Comparison of ENCODE assay signal across 13 cellular contexts in the genomic region with DNA sequence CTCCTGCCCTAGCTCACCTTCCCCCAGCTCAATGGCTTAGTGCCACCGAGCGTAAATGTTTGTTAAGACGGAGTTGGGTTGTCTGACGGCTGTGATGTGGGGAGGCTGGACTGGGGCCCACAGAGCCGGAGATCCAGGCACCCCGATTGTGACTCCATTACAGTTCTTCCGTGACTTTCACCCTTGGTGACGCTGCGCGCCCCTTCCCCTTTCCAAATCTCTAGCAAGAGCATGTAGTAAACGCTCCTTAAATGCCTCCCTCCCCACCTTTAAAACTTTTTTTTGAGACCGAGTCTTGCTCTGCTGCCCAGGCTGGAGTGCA. TPM values are rescaled to one million over a fixed set of nuclear protein-coding genes. Genes with fewer than 3 reads are reported as not detected.
DNase-seq lines count a peak whose midpoint lies in the region; ATAC-seq, FAIRE-seq and TF ChIP-seq lines count a peak whose summit lies in the region.
"Had no signal": no experiment of that assay in that cellular context is flagged by ENCODE, and none has a peak within 500 bp of the region (broad histone marks: within the 10 kb centered on the region; RNA-seq: fewer than 3 reads in every experiment).

No MANE protein-coding gene starts in this region.

- no peaks in the 10 kb centered on the region for H3K36me3 ChIP-seq in SK-N-SH (replicated peaks in 1 of 2; ENCODE audit: control insufficient read depth in 1 of 2, insufficient read depth in 2 of 2, low read length in 1 of 2)
- H3K36me3 ChIP-seq in hepatocyte (replicated peaks; ENCODE audit: insufficient read depth, low read depth), result no peaks in the 10 kb centered on the region
- no peaks in the 10 kb centered on the region for H3K36me3 ChIP-seq in stomach

- H3K9ac ChIP-seq in SK-N-SH, result no peak overlapping the region

- H2AFZ ChIP-seq in SK-N-SH (ENCODE audit: low read depth), result no peak overlapping the region
- no peak overlapping the region for H2AFZ ChIP-seq in hepatocyte

- CTCF ChIA-PET in SK-N-SH (lab: Yijun Ruan, JAX), result interaction anchor here (1.0 to 3.7 kb wide), 4 partner anchors 12 to 211 kb away, joined by 3 to 23 read pairs (median 4); no protein-coding TSS in a partner anchor
- CTCF ChIA-PET in activated B cell treated with CpG ODN at 0.5 μM for 24 hours (lab: Charles Lee), result no interaction called here

- TF ChIP-seq CTCF in SK-N-SH (IDR thresholded peaks at IDR 0.05) (no peak), activated B cell treated with CpG ODN at 0.5 μM for 24 hours (IDR thresholded peaks at IDR 0.05) (no peak), hepatocyte (IDR thresholded peaks at IDR 0.05; ENCODE audit: poor library complexity) (no peak), retinal pigment epithelial cell (conservative IDR thresholded peaks at IDR 0.05; ENCODE audit: low read depth, low read length) (no peak), D721Med (IDR thresholded peaks at IDR 0.05; ENCODE audit: insufficient read depth, missing control alignments) (no peak), stomach (IDR thresholded peaks at IDR 0.05) (no peak)

- H3K4me3 Mint-ChIP-seq in activated B cell treated with CpG ODN at 0.5 μM for 24 hours, result peak overlapping the region; percentile 66

- peaks cover 12% of the 10 kb centered on the region for H3K4me1 Mint-ChIP-seq in activated B cell treated with CpG ODN at 0.5 μM for 24 hours

- no peak overlapping the region for H3K27ac Mint-ChIP-seq in activated B cell treated with CpG ODN at 0.5 μM for 24 hours

- H3K27me3 ChIP-seq in SK-N-SH (ENCODE audit: insufficient read depth) (no peaks in the 10 kb centered on the region), hepatocyte (no peaks in the 10 kb centered on the region), stomach (peaks cover 0 to 46% (median 6%) of the 10 kb centered on the region in 3 donors)

- no peak for TF ChIP-seq POLR2A in stomach (IDR thresholded peaks at IDR 0.05)

- H3K27ac ChIP-seq in SK-N-SH (ENCODE audit: low read depth in 2 of 2, low read length in 1 of 2) (no peak overlapping the region), hepatocyte (peak overlapping the region; percentile 85), stomach (no peak overlapping the region)

- no peaks in the 10 kb centered on the region for H3K36me3 Mint-ChIP-seq in activated B cell treated with CpG ODN at 0.5 μM for 24 hours (ENCODE audit: low read depth)

- H3F3A ChIP-seq in SK-N-SH (replicated peaks; ENCODE audit: insufficient read depth), result no peaks in the 10 kb centered on the region

- no peak for ATAC-seq in SK-N-SH treated with all-trans-retinoic acid at 6 μM for 48 hours
- no peak for ATAC-seq in activated B cell treated with CpG ODN at 0.5 μM for 24 hours (ENCODE audit: low read depth)

- H4K20me1 ChIP-seq in SK-N-SH (ENCODE audit: insufficient read depth), result no peaks in the 10 kb centered on the region
- H4K20me1 ChIP-seq in hepatocyte (ENCODE audit: insufficient read depth, poor library complexity, severe bottlenecking), result no peaks in the 10 kb centered on the region

- no peak for FAIRE-seq in D721Med (lab: Jason Lieb, UNC)

- H3K27me3 Mint-ChIP-seq in activated B cell treated with CpG ODN at 0.5 μM for 24 hours, result peaks cover 5% of the 10 kb centered on the region

- 77% methylated on average over 12 of the region's 12 CpGs for WGBS in SK-N-SH (ENCODE audit: low lambda C conversion rate)
- 66% methylated on average over 12 of the region's 12 CpGs for WGBS in hepatocyte (ENCODE audit: low lambda C conversion rate, missing lambda C conversion rate)
- 28 to 43% (median 41%) methylated on average over 12 of the region's 12 CpGs for WGBS in stomach, 5 donors

- no peaks in the 10 kb centered on the region for H3K9me3 ChIP-seq in SK-N-SH
- no peaks in the 10 kb centered on the region for H3K9me3 ChIP-seq in hepatocyte (ENCODE audit: low read depth)
- no peaks in the 10 kb centered on the region for H3K9me3 ChIP-seq in stomach

- no peaks in the 10 kb centered on the region for H3K9me2 ChIP-seq in SK-N-SH
- no peaks in the 10 kb centered on the region for H3K9me2 ChIP-seq in hepatocyte (replicated peaks; ENCODE audit: insufficient read depth)

- POLR2A ChIA-PET in SK-N-SH (lab: Yijun Ruan, JAX), result interaction anchor here (0.9 to 1.4 kb wide), 2 partner anchors 20 to 36 kb away, joined by 3 to 5 read pairs; no protein-coding TSS in a partner anchor
- POLR2A ChIA-PET in activated B cell treated with CpG ODN at 0.5 μM for 24 hours (lab: Charles Lee), result interaction anchor here (1.9 kb wide), 1 partner anchor 18 kb away, joined by 5 read pairs; no protein-coding TSS in a partner anchor

- TF ChIP-seq RAD21 in SK-N-SH (IDR thresholded peaks at IDR 0.05; ENCODE audit: low read length), result no peak

- H3K79me2 ChIP-seq in SK-N-SH (ENCODE audit: insufficient read depth), result no peaks in the 10 kb centered on the region
- H3K79me2 ChIP-seq in hepatocyte, result peaks cover 15% of the 10 kb centered on the region

- intact Hi-C loops in activated B cell treated with CpG ODN at 0.5 μM for 24 hours (cut with micrococcal nuclease), result no loop called here
- intact Hi-C loops in stomach (cut with DNase I; ENCODE audit: low total_unique reads), result no loop called here

- H3K9me3 Mint-ChIP-seq in activated B cell treated with CpG ODN at 0.5 μM for 24 hours, result no peaks in the 10 kb centered on the region

- peak overlapping the region; percentile 91 for H3K4me2 ChIP-seq in SK-N-SH
- peak overlapping the region; percentile 78 for H3K4me2 ChIP-seq in hepatocyte

- H3K4me1 ChIP-seq in SK-N-SH (ENCODE audit: control insufficient read depth in 1 of 2, insufficient read depth in 2 of 2, low read depth in 1 of 2, low read length in 1 of 2) (peaks cover 5 to 18% of the 10 kb centered on the region in 2 experiments; a peak in 2 of 4 replicates), hepatocyte (ENCODE audit: insufficient read depth) (peaks cover 21% of the 10 kb centered on the region), stomach (peaks cover 18 to 33% (median 31%) of the 10 kb centered on the region in 4 donors)

- H3K4me3 ChIP-seq in SK-N-SH (ENCODE audit: low read depth in 2 of 2, low read length in 1 of 2) (peak overlapping the region; percentile 62 to 66; a peak in 3 of 4 replicates), hepatocyte (peak overlapping the region; percentile 23), retinal pigment epithelial cell (ENCODE audit: low read length) (peak overlapping the region; percentile 47), stomach (peak overlapping the region in 2 of 4 donors; percentile 54 to 75)

- DNase-seq in SK-N-SH (no peak), activated B cell treated with CpG ODN at 0.5 μM for 24 hours (no peak), hepatocyte (ENCODE audit: low spot score) (no peak), retinal pigment epithelial cell (ENCODE audit: low read depth) (no peak), D721Med (ENCODE audit: insufficient read length, low spot score) (no peak), DMS 273 (lab: John Stamatoyannopoulos, UW; ENCODE audit: unreplicated experiment) (no peak), stomach (no peak)
- DNase-seq: 8988T, activated gamma-delta T cell treated with Interleukin-2 at 50 U/mL for 16 hours, foreskin fibroblast, NCI-H146 had no signal

- TF ChIP-seq EP300 in SK-N-SH (IDR thresholded peaks at IDR 0.05; ENCODE audit: borderline replicate concordance in 1 of 2, low read depth in 1 of 2, low read length in 1 of 2) (no peak), stomach (IDR thresholded peaks at IDR 0.05) (no peak)

TF ChIP-seq in SK-N-SH, 30 proteins besides CTCF, POLR2A, EP300 and RAD21 (continues in another document):
- TF ChIP-seq FOXM1 (IDR thresholded peaks at IDR 0.05; ENCODE audit: low read depth) (no peak), NFIC (IDR thresholded peaks at IDR 0.05; ENCODE audit: borderline replicate concordance) (no peak)

TF ChIP-seq in SK-N-SH treated with all-trans-retinoic acid at 6 μM for 48 hours, 23 proteins besides CTCF, POLR2A, EP300 and RAD21 (continues in another document):
- TF ChIP-seq ARNTL (CRISPR knock-in tag; IDR thresholded peaks at IDR 0.05; ENCODE audit: borderline replicate concordance, low read depth), result no peak
- no peak for TF ChIP-seq RARB (CRISPR knock-in tag; IDR thresholded peaks at IDR 0.05)

RNA-seq across cellular contexts. Expression of a gene that starts 0.8 kb away (rescaled TPM):
- polyA plus RNA-seq in SK-N-SH (2012; rRNA removed) (6.8 and 9.1 TPM in 2 replicates), hepatocyte (179 and 218 TPM in 2 replicates), stomach (10 to 100 TPM in 1 of 3 donors, 1 to 10 TPM in 2; 3.5 to 10.1 (median 6.1) TPM)
- 4.0 and 5.0 TPM in 2 replicates for polyA plus RNA-seq in SK-N-SH (2012; cell fraction: cytosol; rRNA removed)
- polyA plus RNA-seq in SK-N-SH (2012; cell fraction: nucleus; rRNA removed), result 5.8 and 6.7 TPM in 2 replicates
- total RNA-seq in activated B cell treated with CpG ODN at 0.5 μM for 24 hours (1.1 and 1.5 TPM in 2 replicates), hepatocyte (80.8 and 88.9 TPM in 2 replicates), stomach (10 to 100 TPM in 1 of 5 donors, 1 to 10 TPM in 1, not detected in 3; 3.7 to 24.3 TPM)

RNA-seq across cellular contexts. Expression of a gene that starts 1.7 kb away (rescaled TPM):
- polyA plus RNA-seq in SK-N-SH (2012; rRNA removed) (5.8 and 6.6 TPM in 2 replicates), hepatocyte (9.6 and 16.2 TPM in 2 replicates), stomach (1 to 10 TPM; 2.7 to 5.0 (median 3.2) TPM)
- polyA plus RNA-seq in SK-N-SH (2012; cell fraction: cytosol; rRNA removed), result 1.1 and 1.5 TPM in 2 replicates
- polyA plus RNA-seq in SK-N-SH (2012; cell fraction: nucleus; rRNA removed), result 69.2 and 138 TPM in 2 replicates
- total RNA-seq in activated B cell treated with CpG ODN at 0.5 μM for 24 hours (1.2 and 1.3 TPM in 2 replicates), hepatocyte (2.8 and 7.7 TPM in 2 replicates), stomach (10 to 100 TPM in 2 of 5 donors, 1 to 10 TPM in 1, not detected in 2; 1.7 to 26.8 (median 19.7) TPM)

RNA-seq across cellular contexts. Expression of a gene that starts 12.8 kb away (rescaled TPM):
- 23.4 and 25.3 TPM in 2 replicates for polyA plus RNA-seq in SK-N-SH (2012; rRNA removed)
- polyA plus RNA-seq in SK-N-SH (2012; cell fraction: cytosol; rRNA removed), result 11.5 and 20.3 TPM in 2 replicates
- polyA plus RNA-seq in SK-N-SH (2012; cell fraction: nucleus; rRNA removed), result 27.2 and 30.6 TPM in 2 replicates
- total RNA-seq in activated B cell treated with CpG ODN at 0.5 μM for 24 hours, result 42.8 and 55.7 TPM in 2 replicates
- total RNA-seq in hepatocyte, result 36.3 and 36.4 TPM in 2 replicates
- 43.6 and 65.0 TPM in 2 replicates for polyA plus RNA-seq in hepatocyte
- 10 to 100 TPM in 4 of 5 donors, 1 to 10 TPM in 1; 5.4 to 84.3 (median 21.3) TPM for total RNA-seq in stomach
- 10 to 100 TPM; 25.4 to 34.9 (median 32.7) TPM for polyA plus RNA-seq in stomach

RNA-seq across cellular contexts. Expression of a gene that starts 21.0 kb away (rescaled TPM):
- polyA plus RNA-seq in SK-N-SH (2012; rRNA removed) (5.7 and 6.3 TPM in 2 replicates), hepatocyte (33.6 and 45.5 TPM in 2 replicates), stomach (1 to 10 TPM; 1.1 to 5.6 (median 1.4) TPM)
- polyA plus RNA-seq in SK-N-SH (2012; cell fraction: cytosol; rRNA removed), result 2.8 and 3.8 TPM in 2 replicates
- 26.7 and 27.1 TPM in 2 replicates for polyA plus RNA-seq in SK-N-SH (2012; cell fraction: nucleus; rRNA removed)
- total RNA-seq in activated B cell treated with CpG ODN at 0.5 μM for 24 hours (not detected in 2 replicates), hepatocyte (8.3 and 11.2 TPM in 2 replicates), stomach (10 to 100 TPM in 1 of 5 donors, 1 to 10 TPM in 2, not detected in 2; 1.7 to 29.5 (median 1.8) TPM)

RNA-seq across cellular contexts. Expression of a gene that starts 32.1 kb away (rescaled TPM):
- polyA plus RNA-seq in SK-N-SH (2012; rRNA removed) (0.03 TPM in 1 of 2 replicates, not detected in the other), hepatocyte (0.12 and 0.53 TPM in 2 replicates), stomach (under 1 TPM in 2 of 3 donors, not detected in 1; 0.12 to 0.80 TPM)
- not detected in 2 replicates for polyA plus RNA-seq in SK-N-SH (2012; cell fraction: cytosol; rRNA removed)
- 0.35 and 0.39 TPM in 2 replicates for polyA plus RNA-seq in SK-N-SH (2012; cell fraction: nucleus; rRNA removed)
- total RNA-seq in activated B cell treated with CpG ODN at 0.5 μM for 24 hours (not detected in 2 replicates), hepatocyte (not detected in 2 replicates), stomach (not detected)
- total RNA-seq: pulmonary artery endothelial cell had no signal
